In genomic region chr7:7907306-7907705, GRCh38 we compare ENCODE assay signal across 22 cellular contexts.
A peak's percentile ranks its signal among the peaks of the same experiment; 100 is the strongest.
DNase-seq lines count a peak whose midpoint lies in the region; ATAC-seq, FAIRE-seq and TF ChIP-seq lines count a peak whose summit lies in the region.
"Had no signal": no experiment of that assay in that cellular context is flagged by ENCODE, and none has a peak within 500 bp of the region (broad histone marks: within the 10 kb centered on the region; RNA-seq: fewer than 3 reads in every experiment).

No MANE protein-coding gene starts in this region.

- H3K36me3 Mint-ChIP-seq in memory B cell = peaks cover 16% of the 10 kb centered on the region
- H3K36me3 Mint-ChIP-seq: CD8-positive, alpha-beta T cell had no signal

- no peak overlapping the region for H3K9ac ChIP-seq in HepG2 (ENCODE audit: insufficient read depth, low read depth, low read length)
- H3K9ac ChIP-seq: BLaER1 treated with 17β-estradiol and CSF1 and Interleukin-3, amounts not matched to agents 10 nM and 100 nM had no signal

- H3K4me1 ChIP-seq in HepG2 (ENCODE audit: insufficient read depth, low read length) = peaks cover 13% of the 10 kb centered on the region
- no peaks in the 10 kb centered on the region for H3K4me1 ChIP-seq in right lobe of liver

- no peak overlapping the region for H3K4me3 Mint-ChIP-seq in memory B cell
- H3K4me3 Mint-ChIP-seq: B cell; CD4-positive, alpha-beta T cell; CD8-positive, alpha-beta T cell had no signal

- POLR2A ChIA-PET in HepG2 (lab: Yijun Ruan, JAX) = no interaction called here

- H3K27ac Mint-ChIP-seq in memory B cell = peak overlapping the region; percentile 68
- H3K27ac Mint-ChIP-seq: B cell; CD4-positive, alpha-beta T cell; CD8-positive, alpha-beta T cell had no signal

- H3K9me3 ChIP-seq in HepG2 (ENCODE audit: low read length) = no peaks in the 10 kb centered on the region
- no peaks in the 10 kb centered on the region for H3K9me3 ChIP-seq in right lobe of liver
- H3K9me3 ChIP-seq: A549 had no signal

- H3K36me3 ChIP-seq in HepG2 (replicated peaks in 1 of 2; ENCODE audit: control insufficient read depth in 1 of 2, insufficient read depth in 2 of 2, low read length in 2 of 2) = no peaks in the 10 kb centered on the region
- no peaks in the 10 kb centered on the region for H3K36me3 ChIP-seq in right lobe of liver
- H3K36me3 ChIP-seq: BLaER1 treated with 17β-estradiol and CSF1 and Interleukin-3, amounts not matched to agents 10 nM and 100 nM had no signal

- WGBS in HepG2 (ENCODE audit: low lambda C conversion rate) = 93% methylated on average over 2 of the region's 2 CpGs
- 90% methylated on average over 2 of the region's 2 CpGs for WGBS in right lobe of liver (ENCODE audit: insufficient coverage, low coverage, low lambda C conversion rate, missing lambda C conversion rate)

- H3K27me3 ChIP-seq in HepG2 (ENCODE audit: control insufficient read depth in 1 of 2, insufficient read depth in 2 of 2, low read length in 2 of 2) (no peaks in the 10 kb centered on the region), right lobe of liver (no peaks in the 10 kb centered on the region)
- H3K27me3 ChIP-seq: BLaER1 treated with 17β-estradiol and CSF1 and Interleukin-3, amounts not matched to agents 10 nM and 100 nM had no signal

- no peak for TF ChIP-seq RAD21 in HepG2 (CRISPR knock-in tag; IDR thresholded peaks at IDR 0.05)

- CTCF ChIA-PET in HepG2 (lab: Yijun Ruan, JAX; ENCODE audit: low intra/inter-chr PET ratio, low total read pairs) = no interaction called here

- H3K27ac ChIP-seq in HepG2 (ENCODE audit: extremely low read length, insufficient read depth, low read length) = no peak overlapping the region
- H3K27ac ChIP-seq in right lobe of liver = no peak overlapping the region
- H3K27ac ChIP-seq: 22Rv1; A549; BLaER1 treated with 17β-estradiol and CSF1 and Interleukin-3, amounts not matched to agents 10 nM and 100 nM; C4-2B had no signal

- H3K4me3 ChIP-seq in HepG2 (replicated peaks in 1 of 3; ENCODE audit: insufficient read depth in 1 of 3, low read depth in 2 of 3, low read length in 3 of 3) (no peak overlapping the region), right lobe of liver (no peak overlapping the region), foreskin fibroblast (ENCODE audit: low read depth in 1 of 2, low read length in 2 of 2) (no peak overlapping the region)
- H3K4me3 ChIP-seq: A549; BLaER1 treated with 17β-estradiol and CSF1 and Interleukin-3, amounts not matched to agents 10 nM and 100 nM had no signal

- H3K4me1 Mint-ChIP-seq in memory B cell = peaks cover 6% of the 10 kb centered on the region

- ATAC-seq in HepG2 (no peak), right lobe of liver (no peak), memory B cell (ENCODE audit: low read depth) (no peak), HG02623 (IDR thresholded peaks at IDR 0.05; ENCODE audit: unreplicated experiment) (no peak)
- ATAC-seq: A549; CD8-positive, alpha-beta T cell had no signal

- no peak for FAIRE-seq in HepG2 (lab: Jason Lieb, UNC)
- peak; percentile 45 for FAIRE-seq in RCC 7860 (lab: Jason Lieb, UNC)
- FAIRE-seq: A549, D721Med, GM12892, GM18507 had no signal

- DNase-seq in HepG2 (ENCODE audit: low spot score) = no peak
- DNase-seq in right lobe of liver = no peak
- DNase-seq in RCC 7860 (ENCODE audit: low spot score) = no peak
- DNase-seq in memory B cell (ENCODE audit: low spot score in 2 of 2) = no peak
- DNase-seq in foreskin fibroblast = no peak
- no peak for DNase-seq in HK-2 (ENCODE audit: unreplicated experiment)
- DNase-seq: AML-193; Caco-2; Calu3; CD4-positive, alpha-beta T cell; CD8-positive, alpha-beta T cell; DMS79 treated with DMSO at 0.1 percent for 48 hours; GF-D8 had no signal

- H3K79me2 ChIP-seq in HepG2 (ENCODE audit: insufficient read depth, low read length) = no peaks in the 10 kb centered on the region

- BruUV-seq in HepG2 (replicated peaks; lab: Mats Ljungman, UMichigan) = no TSS peak

- intact Hi-C loops in HepG2 (cut with micrococcal nuclease; ENCODE audit: unreplicated experiment) = no loop called here
- intact Hi-C loops in right lobe of liver (cut with DNase I) = no loop called here

- no peaks in the 10 kb centered on the region for H4K20me1 ChIP-seq in HepG2 (ENCODE audit: insufficient read depth, low read length)
- H4K20me1 ChIP-seq: BLaER1 treated with 17β-estradiol and CSF1 and Interleukin-3, amounts not matched to agents 10 nM and 100 nM had no signal

- peaks cover 6% of the 10 kb centered on the region for H3K9me3 Mint-ChIP-seq in memory B cell
- H3K9me3 Mint-ChIP-seq: CD4-positive, alpha-beta T cell; CD8-positive, alpha-beta T cell had no signal

- no peak for TF ChIP-seq POLR2A in HepG2 (IDR thresholded peaks at IDR 0.05; ENCODE audit: insufficient read depth in 1 of 2, low read depth in 2 of 2, low read length in 2 of 2)
- TF ChIP-seq POLR2A in right lobe of liver (IDR thresholded peaks at IDR 0.05) = no peak

- in situ Hi-C loops in HepG2 (cut with HindIII; ENCODE audit: extremely low pct_ligation_motif_present, low pct_unique_long_range_greater_than_20kb) = no loop called here

- no peaks in the 10 kb centered on the region for H3K27me3 Mint-ChIP-seq in memory B cell
- H3K27me3 Mint-ChIP-seq: B cell; CD4-positive, alpha-beta T cell had no signal

- no peak overlapping the region for H2AFZ ChIP-seq in HepG2 (ENCODE audit: low read length)

- TF ChIP-seq EP300 in HepG2 (IDR thresholded peaks at IDR 0.05; ENCODE audit: low read depth in 2 of 2, low read length in 2 of 2) (no peak), HepG2 (CRISPR knock-in tag; IDR thresholded peaks at IDR 0.05; ENCODE audit: borderline replicate concordance) (no peak)

- TF ChIP-seq CTCF in HepG2 (CRISPR knock-in tag; IDR thresholded peaks at IDR 0.05) = no peak
- TF ChIP-seq CTCF in right lobe of liver (IDR thresholded peaks at IDR 0.05) = no peak
- no peak for TF ChIP-seq CTCF in foreskin fibroblast (IDR thresholded peaks at IDR 0.05; ENCODE audit: low read depth, low read length)

- no peak overlapping the region for H3K4me2 ChIP-seq in HepG2 (ENCODE audit: low read depth, low read length)
- H3K4me2 ChIP-seq: A549; BLaER1 treated with 17β-estradiol and CSF1 and Interleukin-3, amounts not matched to agents 10 nM and 100 nM had no signal

TF ChIP-seq in HepG2, 621 proteins besides CTCF, POLR2A, EP300 and RAD21:
- TF ChIP-seq PAF1 (CRISPR knock-in tag; IDR thresholded peaks at IDR 0.05) = no peak
- TF ChIP-seq CEBPB (IDR thresholded peaks at IDR 0.05; ENCODE audit: borderline replicate concordance, low read depth, low read length) = peak; percentile 58; the same call in 1 of the 2 replicates
